In genomic region chr15:101115318-101115886, GRCh38 we compare ENCODE assay signal across 17 cellular contexts.
DNase-seq lines count a peak whose midpoint lies in the region; ATAC-seq and TF ChIP-seq lines count a peak whose summit lies in the region.
"Had no signal": no experiment of that assay in that cellular context is flagged by ENCODE, and none has a peak within 500 bp of the region (broad histone marks: within the 10 kb centered on the region; RNA-seq: fewer than 3 reads in every experiment).

No MANE protein-coding gene starts in this region.

- peak overlapping the region; percentile 31 for H2AK5ac ChIP-seq in mesenchymal stem cell (ENCODE audit: low read length, severe bottlenecking)

- peak overlapping the region in 1 of 2 experiments; percentile 70 for H3K4ac ChIP-seq in mesenchymal stem cell (ENCODE audit: low read depth in 1 of 2, low read length in 2 of 2)

- peak overlapping the region; percentile 76 for H4K8ac ChIP-seq in mesenchymal stem cell (ENCODE audit: low read length)

- H3K4me1 ChIP-seq in mammary epithelial cell (ENCODE audit: insufficient read depth, low read length) (peaks cover 23% of the 10 kb centered on the region), mesenchymal stem cell (ENCODE audit: control insufficient read depth, insufficient read depth, low read depth, low read length) (peaks cover 31% of the 10 kb centered on the region)
- H3K4me1 ChIP-seq: pancreas had no signal

- in situ Hi-C loops in mammary epithelial cell (cut with MboI; ENCODE audit: low sequenced_read_pairs in 2 of 2), result loop anchor here in 1 of 2 donors (10.0 kb wide), 1 partner anchor 59 kb away; no protein-coding TSS in a partner anchor

- no peak overlapping the region for H3K23ac ChIP-seq in mesenchymal stem cell (ENCODE audit: low read length in 2 of 2)

- H4K20me1 ChIP-seq in mammary epithelial cell (ENCODE audit: insufficient read depth, low read length), result no peaks in the 10 kb centered on the region

- H3K4me2 ChIP-seq in mammary epithelial cell (ENCODE audit: insufficient read depth, low read depth, low read length) (no peak overlapping the region), mesenchymal stem cell (ENCODE audit: low read length, poor library complexity, severe bottlenecking) (peak overlapping the region; percentile 38)

- dilution Hi-C loops in mammary epithelial cell (cut with HindIII; ENCODE audit: low sequenced_read_pairs), result no loop called here

- no peak overlapping the region for H3K27ac ChIP-seq in mammary epithelial cell (ENCODE audit: insufficient read depth, low read depth, low read length)
- peak overlapping the region; percentile 76 for H3K27ac ChIP-seq in mesenchymal stem cell (ENCODE audit: low read length, poor library complexity, severe bottlenecking)
- H3K27ac ChIP-seq in skin epidermis, result peak overlapping the region in 12 of 21 experiments; percentile 0 to 77 (median 40)
- H3K27ac ChIP-seq: pancreas had no signal

- intact Hi-C loops in mammary epithelial cell (cut with micrococcal nuclease), result no loop called here

- H3K9me3 ChIP-seq in mammary epithelial cell (replicated peaks; ENCODE audit: insufficient read depth, low read length) (no peaks in the 10 kb centered on the region), mesenchymal stem cell (ENCODE audit: control insufficient read depth, low read length) (no peaks in the 10 kb centered on the region)
- H3K9me3 ChIP-seq: pancreas, testis had no signal

- no peaks in the 10 kb centered on the region for H3K79me2 ChIP-seq in mammary epithelial cell (ENCODE audit: insufficient read depth, low read length)

- no TSS peak for BruUV-seq in mammary epithelial cell (replicated peaks; lab: Mats Ljungman, UMichigan)

- H2BK120ac ChIP-seq in mesenchymal stem cell (ENCODE audit: low read depth, low read length), result peak overlapping the region; percentile 79

- 59% methylated on average over 11 of the region's 11 CpGs for WGBS in mammary epithelial cell (ENCODE audit: low coverage, missing lambda C conversion rate)
- WGBS in mesenchymal stem cell, result 61% methylated on average over 11 of the region's 11 CpGs

- peak overlapping the region; percentile 50 for H2BK15ac ChIP-seq in mesenchymal stem cell (ENCODE audit: low read depth, poor library complexity, severe bottlenecking)

- no peak overlapping the region for H3K14ac ChIP-seq in mesenchymal stem cell (ENCODE audit: low read length in 2 of 2)

- DNase-seq in RPMI7951 (ENCODE audit: low read depth) (peak; percentile 68), mammary epithelial cell (no peak), mesenchymal stem cell (no peak), DMS153 treated with DMSO at 0.1 percent for 48 hours (lab: John Stamatoyannopoulos, UW; ENCODE audit: unreplicated experiment) (no peak), inferior parietal cortex (ENCODE audit: extremely low spot score) (no peak)
- DNase-seq: activated CD4-positive, alpha-beta T cell treated with anti-CD3 and anti-CD28 coated beads for 4 hours; activated CD8-positive, alpha-beta memory T cell treated with anti-CD3 and anti-CD28 coated beads, Interleukin-2, amount 10 ng/mL, durations not matched to agents 7 days and 5 days; cerebellar nuclear complex; NCI-H1417 treated with DMSO at 0.1 percent for 48 hours; OCI-M1; stimulated activated CD8-positive, alpha-beta memory T cell treated with anti-CD3 and anti-CD28 coated beads, Interleukin-4, amount 100 ng/mL, for 48 hours had no signal

- peak overlapping the region; percentile 73 for H2AFZ ChIP-seq in mammary epithelial cell (ENCODE audit: low read depth, low read length)
- H2AFZ ChIP-seq in mesenchymal stem cell (ENCODE audit: low read depth, low read length), result no peak overlapping the region

- H3K79me1 ChIP-seq in mesenchymal stem cell (replicated peaks; ENCODE audit: low read length, poor library complexity, severe bottlenecking), result no peaks in the 10 kb centered on the region

- no peak for TF ChIP-seq CTCF in mammary epithelial cell (conservative IDR thresholded peaks at IDR 0.05 in 1 of 2, IDR thresholded peaks at IDR 0.05 in 1 of 2; ENCODE audit: extremely low read depth in 1 of 2, insufficient read depth in 1 of 2, low read depth in 1 of 2, low read length in 2 of 2)

- ATAC-seq in GM21381 (IDR thresholded peaks at IDR 0.05; ENCODE audit: unreplicated experiment) (no peak), GM18519 (IDR thresholded peaks at IDR 0.05; ENCODE audit: low FRiP score, unreplicated experiment) (no peak)
- ATAC-seq: activated CD8-positive, alpha-beta memory T cell treated with anti-CD3 and anti-CD28 coated beads, Interleukin-2, amount 10 ng/mL, durations not matched to agents 7 days and 5 days; SK-N-SH treated with all-trans-retinoic acid at 6 μM for 48 hours had no signal

- H3K4me3 ChIP-seq in mammary epithelial cell (replicated peaks in 1 of 3; ENCODE audit: insufficient read depth in 1 of 3, low read depth in 2 of 3, low read length in 3 of 3), result no peak overlapping the region
- no peak overlapping the region for H3K4me3 ChIP-seq in mesenchymal stem cell (ENCODE audit: insufficient read depth in 1 of 2, low read depth in 1 of 2, low read length in 2 of 2)
- H3K4me3 ChIP-seq in skin epidermis, result no peak overlapping the region
- H3K4me3 ChIP-seq: pancreas, testis had no signal

- H3K18ac ChIP-seq in mesenchymal stem cell (ENCODE audit: low read depth in 1 of 2, low read length in 2 of 2), result peak overlapping the region; percentile 74 to 89

- H4K91ac ChIP-seq in mesenchymal stem cell (ENCODE audit: low read length), result peak overlapping the region; percentile 40

- H3K36me3 ChIP-seq in mammary epithelial cell (ENCODE audit: insufficient read depth, low read length) (no peaks in the 10 kb centered on the region), mesenchymal stem cell (ENCODE audit: control insufficient read depth in 1 of 2, insufficient read depth in 2 of 2, low read depth in 1 of 2, low read length in 2 of 2) (no peaks in the 10 kb centered on the region)
- H3K36me3 ChIP-seq: pancreas had no signal

- peak overlapping the region; percentile 53 for H2BK5ac ChIP-seq in mesenchymal stem cell (ENCODE audit: low read depth, low read length, poor library complexity, severe bottlenecking)

- CTCF ChIA-PET in mammary epithelial cell (lab: Charles Lee; ENCODE audit: low non-redundant PET), result no interaction called here

- peak overlapping the region; percentile 33 to 69 for H2BK12ac ChIP-seq in mesenchymal stem cell (ENCODE audit: low read length in 2 of 2)

- H3K9ac ChIP-seq in mammary epithelial cell (ENCODE audit: insufficient read depth, low read length) (no peak overlapping the region), mesenchymal stem cell (ENCODE audit: low read length) (peak overlapping the region; percentile 66)

- H3K27me3 ChIP-seq in mammary epithelial cell (ENCODE audit: insufficient read depth, low read length) (no peaks in the 10 kb centered on the region), mesenchymal stem cell (ENCODE audit: control insufficient read depth in 1 of 2, insufficient read depth in 1 of 2, low read length in 2 of 2) (no peaks in the 10 kb centered on the region)
- H3K27me3 ChIP-seq: pancreas, testis had no signal
